ENCODE assay signal across 8 cellular contexts in genomic region chr4:142846729-142847606, GRCh38. TPM values are rescaled to one million over a fixed set of nuclear protein-coding genes. Genes with fewer than 3 reads are reported as not detected.
DNase-seq lines count a peak whose midpoint lies in the region; ATAC-seq and TF ChIP-seq lines count a peak whose summit lies in the region.

No MANE protein-coding gene starts in this region.

- H3K9me3 ChIP-seq in subcutaneous abdominal adipose tissue (ENCODE audit: control insufficient read depth in 5 of 5, low read length in 5 of 5), result no peaks in the 10 kb centered on the region

- peak; percentile 33 for TF ChIP-seq CTCF in HFF-Myc (IDR thresholded peaks at IDR 0.05; ENCODE audit: low read depth, low read length, missing control alignments)
- TF ChIP-seq CTCF in neural crest cell (conservative IDR thresholded peaks at IDR 0.05), result peak; percentile 67

- no peak overlapping the region for H3K27ac Mint-ChIP-seq in neural crest cell (ENCODE audit: unreplicated experiment)

- no peak overlapping the region for H3K9ac ChIP-seq in subcutaneous abdominal adipose tissue (ENCODE audit: low read length in 5 of 5)

- no peaks in the 10 kb centered on the region for H3K9me3 Mint-ChIP-seq in neural crest cell

- H3K4me1 ChIP-seq in subcutaneous abdominal adipose tissue (ENCODE audit: control insufficient read depth in 5 of 5, insufficient read depth in 5 of 5, low read length in 5 of 5), result peaks cover 0 to 24% (median 19%) of the 10 kb centered on the region in 5 donors

- H3K4me1 Mint-ChIP-seq in neural crest cell, result no peaks in the 10 kb centered on the region

- peak; percentile 81 for DNase-seq in DMS153 treated with DMSO at 0.1 percent for 48 hours (lab: John Stamatoyannopoulos, UW; ENCODE audit: unreplicated experiment)
- DNase-seq in HFF-Myc (ENCODE audit: extremely low read depth, low read depth), result no peak
- DNase-seq in NCI-H510A treated with DMSO at 0.1 percent for 48 hours (lab: John Stamatoyannopoulos, UW), result peak; percentile 74
- DNase-seq in activated T-cell treated with anti-CD3 and anti-CD28 coated beads, Interleukin-2, amount 50 U/mL, for 1 hour, result peak; percentile 73
- DNase-seq in neural crest cell (ENCODE audit: low read depth, low spot score), result peak; percentile 9
- DNase-seq in RKO (ENCODE audit: low spot score), result no peak

- peaks cover 69% of the 10 kb centered on the region for H3K27me3 Mint-ChIP-seq in neural crest cell (ENCODE audit: low read depth)

- peak; percentile 85 for ATAC-seq in esophagus mucosa

- no peaks in the 10 kb centered on the region for H3K36me3 Mint-ChIP-seq in neural crest cell (ENCODE audit: low read depth)

- H3K4me3 ChIP-seq in HFF-Myc (replicated peaks; ENCODE audit: low read depth, low read length) (peak overlapping the region; percentile 80), subcutaneous abdominal adipose tissue (ENCODE audit: low read depth in 1 of 5, low read length in 5 of 5) (peak overlapping the region in 4 of 5 donors; percentile 61 to 72 (median 70))

- peak overlapping the region; percentile 96 for H3K4me3 Mint-ChIP-seq in neural crest cell

- H3K36me3 ChIP-seq in subcutaneous abdominal adipose tissue (ENCODE audit: control insufficient read depth in 5 of 5, insufficient read depth in 5 of 5, low read length in 5 of 5), result no peaks in the 10 kb centered on the region

- H3K27me3 ChIP-seq in subcutaneous abdominal adipose tissue (ENCODE audit: control insufficient read depth in 5 of 5, insufficient read depth in 4 of 5, low read length in 5 of 5), result peaks cover 18 to 34% (median 23%) of the 10 kb centered on the region in 5 donors

- no peak overlapping the region for H3K27ac ChIP-seq in subcutaneous abdominal adipose tissue (ENCODE audit: low read depth, low read length)

RNA-seq across cellular contexts. Expression of gene INPP4B, which starts 0.9 kb away (rescaled TPM):
- 9.7 TPM for total RNA-seq in esophagus mucosa
- total RNA-seq in neural crest cell, result 7.0 and 7.3 TPM in 2 replicates

Comparison
In these comparisons a context has a peak if more than half of its experiments do, and no peak if none do; other contexts are left out.
1. DNase-seq: peak in DMS153 treated with DMSO at 0.1 percent for 48 hours (single experiment), NCI-H510A treated with DMSO at 0.1 percent for 48 hours (single experiment), activated T-cell treated with anti-CD3 and anti-CD28 coated beads, Interleukin-2, amount 50 U/mL, for 1 hour (single experiment) and neural crest cell (single experiment); none in HFF-Myc (single experiment) and RKO (single experiment).